In the genomic region with DNA sequence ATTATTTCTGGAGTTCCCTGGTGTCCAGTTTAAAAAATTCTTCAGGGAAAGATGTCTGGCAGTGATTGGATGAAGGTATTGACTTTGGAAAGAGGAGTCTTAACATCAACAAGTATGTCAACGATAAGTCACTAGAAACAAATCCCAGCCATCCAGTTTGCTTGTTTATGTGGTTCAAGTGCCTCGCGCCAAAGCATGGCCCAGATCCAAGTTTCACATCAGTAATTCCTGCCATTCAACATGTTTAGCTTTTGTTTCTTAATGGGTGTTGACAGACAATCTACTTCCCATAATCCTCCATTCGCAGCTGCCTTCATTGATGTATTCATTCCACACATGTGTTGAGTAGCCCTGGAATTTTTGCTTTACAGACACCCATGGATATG, we compare ENCODE assay signal across 10 cellular contexts.
DNase-seq lines count a peak whose midpoint lies in the region; TF ChIP-seq lines count a peak whose summit lies in the region.
"Had no signal": no experiment of that assay in that cellular context is flagged by ENCODE, and none has a peak within 500 bp of the region (broad histone marks: within the 10 kb centered on the region; RNA-seq: fewer than 3 reads in every experiment).

No MANE protein-coding gene starts in this region.

- peaks cover 20% of the 10 kb centered on the region for H3K4me1 Mint-ChIP-seq in activated CD4-positive, alpha-beta T cell treated with anti-CD3 and anti-CD28 coated beads, Interleukin-2, amount 10 ng/mL, durations not matched to agents 7 days and 5 days

- intact Hi-C loops in esophagus muscularis mucosa (cut with DNase I) = no loop called here

- no peak for TF ChIP-seq POLR2A in esophagus muscularis mucosa (IDR thresholded peaks at IDR 0.05; ENCODE audit: low read depth)

- peaks cover 4% of the 10 kb centered on the region for H3K36me3 Mint-ChIP-seq in activated CD4-positive, alpha-beta T cell treated with anti-CD3 and anti-CD28 coated beads, Interleukin-2, amount 10 ng/mL, durations not matched to agents 7 days and 5 days (ENCODE audit: low read depth)

- no peaks in the 10 kb centered on the region for H3K9me3 Mint-ChIP-seq in activated CD4-positive, alpha-beta T cell treated with anti-CD3 and anti-CD28 coated beads, Interleukin-2, amount 10 ng/mL, durations not matched to agents 7 days and 5 days

- peaks cover 0 to 6% (median 2%) of the 10 kb centered on the region in 4 donors for H3K4me1 ChIP-seq in esophagus muscularis mucosa

- 46% methylated on average over 4 of the region's 4 CpGs for WGBS in esophagus muscularis mucosa

- no peaks in the 10 kb centered on the region for H3K27me3 Mint-ChIP-seq in activated CD4-positive, alpha-beta T cell treated with anti-CD3 and anti-CD28 coated beads, Interleukin-2, amount 10 ng/mL, durations not matched to agents 7 days and 5 days

- in situ Hi-C loops in brain microvascular endothelial cell (cut with HindIII; ENCODE audit: low pct_ligation_motif_present, low sequenced_read_pairs) = loop anchor here (25.0 kb wide), 1 partner anchor 96 kb away; no protein-coding TSS in a partner anchor

- POLR2A ChIA-PET in activated CD4-positive, alpha-beta T cell treated with anti-CD3 and anti-CD28 coated beads, Interleukin-2, amount 10 ng/mL, durations not matched to agents 7 days and 5 days (lab: Charles Lee) = no interaction called here

- CTCF ChIA-PET in activated CD4-positive, alpha-beta T cell treated with anti-CD3 and anti-CD28 coated beads, Interleukin-2, amount 10 ng/mL, durations not matched to agents 7 days and 5 days (lab: Charles Lee) = interaction anchor here (1.2 to 1.3 kb wide), 2 partner anchors 9 to 17 kb away, joined by 3 read pairs; no protein-coding TSS in a partner anchor

- TF ChIP-seq EP300 in esophagus muscularis mucosa (IDR thresholded peaks at IDR 0.05) = no peak

- H3K36me3 ChIP-seq in brain microvascular endothelial cell (replicated peaks) (no peaks in the 10 kb centered on the region), esophagus muscularis mucosa (no peaks in the 10 kb centered on the region)

- H3K9me3 ChIP-seq in esophagus muscularis mucosa = no peaks in the 10 kb centered on the region

- H3K27ac ChIP-seq in brain microvascular endothelial cell = peak overlapping the region; percentile 95
- H3K27ac ChIP-seq in esophagus muscularis mucosa (replicated peaks in 1 of 4) = no peak overlapping the region

- H3K4me3 ChIP-seq in brain microvascular endothelial cell (ENCODE audit: low read depth, low read length) (no peak overlapping the region), esophagus muscularis mucosa (no peak overlapping the region)
- H3K4me3 ChIP-seq: skin epidermis had no signal

- DNase-seq in CD1c-positive myeloid dendritic cell (ENCODE audit: extremely low spot score) (peak; percentile 84), NCI-H1092 (lab: John Stamatoyannopoulos, UW) (peak; percentile 74), brain microvascular endothelial cell (peak; percentile 98), midbrain (lab: John Stamatoyannopoulos, UW) (peak; percentile 35), esophagus muscularis mucosa (ENCODE audit: extremely low spot score) (no peak), germinal center (ENCODE audit: low spot score) (no peak), DMS53 (lab: John Stamatoyannopoulos, UW) (no peak)
- no peak for DNase-seq in activated CD4-positive, alpha-beta T cell treated with anti-CD3 and anti-CD28 coated beads, Interleukin-2, amount 10 ng/mL, durations not matched to agents 7 days and 5 days
- DNase-seq: Karpas-422 had no signal

- no peak for TF ChIP-seq CTCF in brain microvascular endothelial cell (IDR thresholded peaks at IDR 0.05; ENCODE audit: low read depth, low read length, missing control alignments)
- no peak for TF ChIP-seq CTCF in esophagus muscularis mucosa (IDR thresholded peaks at IDR 0.05)

- H3K27ac Mint-ChIP-seq in activated CD4-positive, alpha-beta T cell treated with anti-CD3 and anti-CD28 coated beads, Interleukin-2, amount 10 ng/mL, durations not matched to agents 7 days and 5 days = no peak overlapping the region

- H3K4me3 Mint-ChIP-seq in activated CD4-positive, alpha-beta T cell treated with anti-CD3 and anti-CD28 coated beads, Interleukin-2, amount 10 ng/mL, durations not matched to agents 7 days and 5 days = no peak overlapping the region

- H3K27me3 ChIP-seq in brain microvascular endothelial cell (replicated peaks) (no peaks in the 10 kb centered on the region), esophagus muscularis mucosa (peaks cover 0 to 9% (median 0%) of the 10 kb centered on the region in 4 donors)

Comparison
In these comparisons a context has a peak if more than half of its experiments do, and no peak if none do; other contexts are left out.
1. DNase-seq: peak in CD1c-positive myeloid dendritic cell (single experiment), NCI-H1092 (single experiment), brain microvascular endothelial cell (single experiment) and midbrain (single experiment); none in activated CD4-positive, alpha-beta T cell treated with anti-CD3 and anti-CD28 coated beads, Interleukin-2, amount 10 ng/mL, durations not matched to agents 7 days and 5 days (single experiment), esophagus muscularis mucosa (single experiment), germinal center (single experiment) and DMS53 (single experiment).